Comparison of ENCODE assay signal across 13 cellular contexts in genomic region chrX:120042247-120042646, GRCh38. TPM values are rescaled to one million over a fixed set of nuclear protein-coding genes. Genes with fewer than 3 reads are reported as not detected.
DNase-seq lines count a peak whose midpoint lies in the region; ATAC-seq, FAIRE-seq and TF ChIP-seq lines count a peak whose summit lies in the region.
"Not testable (repeated sequence)": the region's sequence is repeated elsewhere in the genome, so short reads cannot be mapped to it uniquely, and the experiment has no call there.
"Had no signal": no experiment of that assay in that cellular context is flagged by ENCODE, and none has a peak within 500 bp of the region (broad histone marks: within the 10 kb centered on the region; RNA-seq: fewer than 3 reads in every experiment).

No MANE protein-coding gene starts in this region.

- TF ChIP-seq POLR2A in GM12891 (IDR thresholded peaks at IDR 0.05; ENCODE audit: low read depth, low read length) = not testable (repeated sequence)

- ATAC-seq in GM18858 (IDR thresholded peaks at IDR 0.05; ENCODE audit: unreplicated experiment) (peak; percentile 94), GM19351 (IDR thresholded peaks at IDR 0.05; ENCODE audit: unreplicated experiment) (peak; percentile 94), GM21447 (IDR thresholded peaks at IDR 0.05; ENCODE audit: unreplicated experiment) (peak; percentile 61), GM21825 (IDR thresholded peaks at IDR 0.05; ENCODE audit: unreplicated experiment) (peak; percentile 74), HG02884 (IDR thresholded peaks at IDR 0.05; ENCODE audit: unreplicated experiment) (peak; percentile 75), HG03139 (IDR thresholded peaks at IDR 0.05; ENCODE audit: unreplicated experiment) (peak; percentile 60), HG03575 (IDR thresholded peaks at IDR 0.05; ENCODE audit: extremely low read depth, insufficient number of reproducible peaks, low FRiP score, unreplicated experiment) (peak; percentile 67)

- FAIRE-seq in GM12891 (lab: Jason Lieb, UNC) = peak; percentile 66

- DNase-seq in GM12891 (ENCODE audit: insufficient read length, low spot score) = not testable (repeated sequence)

RNA-seq across cellular contexts. Expression of gene RHOXF2B, which starts 35.2 kb away (rescaled TPM):
- not detected for polyA plus RNA-seq in GM12891 (2012; ENCODE audit: low read depth, missing spikeins)
- polyA plus RNA-seq: esophagus, GM23248, immature natural killer cell, lung, small intestine had no signal
